ENCODE assay signal across 8 cellular contexts in the genomic region with DNA sequence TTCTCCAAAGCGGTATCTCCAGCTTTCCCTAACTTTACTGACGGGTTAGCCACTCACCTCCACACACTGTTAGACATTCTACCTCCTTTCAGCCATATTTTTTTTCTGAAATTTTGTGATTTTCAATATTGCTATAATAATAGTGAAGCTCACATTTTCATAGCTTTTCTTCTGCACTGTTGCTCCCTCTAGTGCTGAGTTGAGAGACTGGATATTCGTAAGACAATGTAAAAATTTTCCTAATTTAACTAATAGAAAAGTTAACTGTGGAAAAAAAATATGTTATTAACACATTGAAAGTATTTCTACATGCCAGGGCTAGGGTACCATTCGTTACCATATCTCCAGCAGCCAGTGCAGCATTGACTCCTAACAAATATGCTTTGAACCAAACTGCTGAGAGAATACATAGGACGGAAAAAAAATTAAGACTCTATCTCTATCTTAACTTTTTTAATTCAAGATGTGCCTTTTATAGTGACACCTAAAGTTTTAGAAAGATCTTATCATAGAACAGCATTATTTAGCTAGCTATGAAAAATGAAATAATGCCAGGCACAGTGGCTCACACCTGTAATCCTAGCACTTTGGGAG. TPM values are rescaled to one million over a fixed set of nuclear protein-coding genes. Genes with fewer than 3 reads are reported as not detected.
DNase-seq lines count a peak whose midpoint lies in the region; ATAC-seq, FAIRE-seq and TF ChIP-seq lines count a peak whose summit lies in the region.

No MANE protein-coding gene starts in this region.

- H3K79me2 ChIP-seq in DOHH2 (ENCODE audit: control insufficient read depth, low read length) (no peaks in the 10 kb centered on the region), MM.1S (ENCODE audit: low read length) (no peaks in the 10 kb centered on the region), H1 (ENCODE audit: control insufficient read depth in 1 of 2, insufficient read depth in 2 of 2, low read length in 2 of 2) (no peaks in the 10 kb centered on the region)

- H2BK12ac ChIP-seq in H1 (ENCODE audit: low read depth, low read length) = no peak overlapping the region

- no peak overlapping the region for H3K4ac ChIP-seq in H1 (replicated peaks; ENCODE audit: insufficient read length, low read depth, low read length)

- H3K23me2 ChIP-seq in H1 (ENCODE audit: low read depth, low read length) = no peaks in the 10 kb centered on the region

- WGBS in H1 (ENCODE audit: extremely low coverage in 1 of 2, insufficient coverage in 1 of 2, insufficient read length in 1 of 2, insufficient replicate concordance in 2 of 2, low coverage in 1 of 2, low lambda C conversion rate in 2 of 2, missing lambda C conversion rate in 1 of 2), 2 experiments = 57% methylated on average over 5 of the region's 5 CpGs; no CpG with 5 or more reads in 1 of the 2 experiments
- WGBS in pancreas, 2 donors = 44 to 52% methylated on average over 5 of the region's 5 CpGs

- no peak for DNase-seq in MM.1S
- no peak for DNase-seq in H1 (ENCODE audit: low read depth in 1 of 2, low spot score in 2 of 2)
- DNase-seq in pancreas = no peak
- DNase-seq in SHP77 (lab: John Stamatoyannopoulos, UW) = no peak
- DNase-seq in OCI-M2 (lab: John Stamatoyannopoulos, UW; ENCODE audit: unreplicated experiment) = no peak

- H3K4me1 ChIP-seq in DOHH2 (ENCODE audit: control insufficient read depth, low read length) (peaks cover 6% of the 10 kb centered on the region; the same call in 1 of the 2 replicates), MM.1S (ENCODE audit: low read length) (no peaks in the 10 kb centered on the region), H1 (replicated peaks in 1 of 4; ENCODE audit: control insufficient read depth in 3 of 4, insufficient read depth in 4 of 4, low read length in 3 of 4) (peaks cover 0 to 4% (median 2%) of the 10 kb centered on the region in 4 experiments; a peak in 1 of 7 replicates), pancreas (peaks cover 0 to 6% (median 6%) of the 10 kb centered on the region in 3 donors)

- no peak overlapping the region for H3K14ac ChIP-seq in H1 (ENCODE audit: insufficient read length)

- H3K18ac ChIP-seq in H1 (ENCODE audit: extremely low read depth, low read length) = no peak overlapping the region

- POLR2A ChIA-PET in H1 (lab: Charles Lee; ENCODE audit: partially characterized antibody) = interaction anchor here (0.7 kb wide), 1 partner anchor 292 kb away, joined by 6 read pairs; no protein-coding TSS in a partner anchor

- peak; percentile 56 for TF ChIP-seq CTCF in DOHH2 (IDR thresholded peaks at IDR 0.05; ENCODE audit: low read depth, low read length, poor library complexity, severe bottlenecking)
- peak; percentile 45 for TF ChIP-seq CTCF in MM.1S (IDR thresholded peaks at IDR 0.05; ENCODE audit: low read length)
- peak in 2 of 3 experiments; percentile 34 to 38; a peak in 2 of 4 replicates for TF ChIP-seq CTCF in H1 (IDR thresholded peaks at IDR 0.05; ENCODE audit: control extremely low read depth in 1 of 3, insufficient read depth in 1 of 3, low read depth in 1 of 3, low read length in 3 of 3)
- peak in 3 of 4 donors; percentile 10 to 40 (median 38) for TF ChIP-seq CTCF in pancreas (IDR thresholded peaks at IDR 0.05)

- no peak for TF ChIP-seq EP300 in H1 (IDR thresholded peaks at IDR 0.05; ENCODE audit: borderline replicate concordance in 1 of 2, low read depth in 2 of 2, low read length in 2 of 2)

- H4K5ac ChIP-seq in H1 (ENCODE audit: insufficient read length, low read depth, low read length) = no peak overlapping the region

- H2AFZ ChIP-seq in MM.1S (ENCODE audit: low read length) = no peak overlapping the region
- H2AFZ ChIP-seq in H1 (ENCODE audit: low read length) = no peak overlapping the region

- H3K4me3 ChIP-seq in DOHH2 (ENCODE audit: low read length) (no peak overlapping the region), MM.1S (ENCODE audit: low read length) (no peak overlapping the region), H1 (ENCODE audit: extremely low read depth in 1 of 4, insufficient read depth in 2 of 4, low read depth in 3 of 4, low read length in 4 of 4) (no peak overlapping the region), pancreas (no peak overlapping the region)

- peak in 3 of 4 donors; percentile 74 to 77 (median 76) for ATAC-seq in pancreas
- no peak for ATAC-seq in GM21447 (IDR thresholded peaks at IDR 0.05; ENCODE audit: unreplicated experiment)
- no peak for ATAC-seq in HG03025 (IDR thresholded peaks at IDR 0.05; ENCODE audit: low FRiP score, unreplicated experiment)

- no peak overlapping the region for H3K23ac ChIP-seq in H1 (ENCODE audit: insufficient read length)

- H3K27me3 ChIP-seq in DOHH2 (ENCODE audit: control insufficient read depth, low read length) = no peaks in the 10 kb centered on the region
- H3K27me3 ChIP-seq in MM.1S (replicated peaks; ENCODE audit: insufficient read depth, low read length) = no peaks in the 10 kb centered on the region
- H3K27me3 ChIP-seq in H1 (replicated peaks in 1 of 4; ENCODE audit: control insufficient read depth in 3 of 4, extremely low read depth in 1 of 4, insufficient read depth in 3 of 4, low read length in 3 of 4) = no peaks in the 10 kb centered on the region
- no peaks in the 10 kb centered on the region for H3K27me3 ChIP-seq in pancreas

- H4K8ac ChIP-seq in H1 (ENCODE audit: extremely low read depth, insufficient read depth, low read length) = no peak overlapping the region

- H2BK20ac ChIP-seq in H1 (ENCODE audit: low read length) = no peak overlapping the region

- no peak overlapping the region for H3K4me2 ChIP-seq in DOHH2 (ENCODE audit: low read length)
- no peak overlapping the region for H3K4me2 ChIP-seq in MM.1S (ENCODE audit: low read depth, low read length)
- H3K4me2 ChIP-seq in H1 (ENCODE audit: insufficient read depth in 1 of 2, low read depth in 2 of 2, low read length in 2 of 2) = no peak overlapping the region

- H2AK5ac ChIP-seq in H1 (ENCODE audit: low read depth, low read length) = no peak overlapping the region

- H3K9ac ChIP-seq in MM.1S (ENCODE audit: low read length) = no peak overlapping the region
- no peak overlapping the region for H3K9ac ChIP-seq in H1 (replicated peaks in 1 of 4; ENCODE audit: extremely low read depth in 1 of 4, low read depth in 3 of 4, low read length in 3 of 4)

- H3F3A ChIP-seq in DOHH2 (ENCODE audit: control insufficient read depth, insufficient read depth) (no peaks in the 10 kb centered on the region), MM.1S (ENCODE audit: insufficient read depth, low read length) (no peaks in the 10 kb centered on the region)

- CTCF ChIA-PET in H1 (lab: Charles Lee; ENCODE audit: partially characterized antibody) = interaction anchor here (0.7 to 6.8 kb wide), 41 partner anchors 8 to 1387 kb away, joined by 3 to 73 read pairs (median 4); a partner anchor contains a TSS

- no peak overlapping the region for H3K56ac ChIP-seq in H1 (replicated peaks; ENCODE audit: insufficient read length, low read depth, low read length)

- no peak overlapping the region for H2BK5ac ChIP-seq in H1 (ENCODE audit: low read depth, low read length)

- TF ChIP-seq POLR2A in H1 (IDR thresholded peaks at IDR 0.05; ENCODE audit: control extremely low read depth in 1 of 2, low read depth in 2 of 2, low read length in 2 of 2) = no peak

- H3K36me3 ChIP-seq in DOHH2 (ENCODE audit: control insufficient read depth, low read length) (no peaks in the 10 kb centered on the region), MM.1S (replicated peaks; ENCODE audit: insufficient read depth, low read length) (no peaks in the 10 kb centered on the region), H1 (ENCODE audit: control insufficient read depth in 2 of 4, insufficient read depth in 4 of 4, low read length in 3 of 4) (no peaks in the 10 kb centered on the region), pancreas (no peaks in the 10 kb centered on the region)

- no peaks in the 10 kb centered on the region for H3K9me3 ChIP-seq in DOHH2 (ENCODE audit: control insufficient read depth, insufficient read depth, low read length)
- no peaks in the 10 kb centered on the region for H3K9me3 ChIP-seq in MM.1S (replicated peaks; ENCODE audit: insufficient read depth, low read length)
- no peaks in the 10 kb centered on the region for H3K9me3 ChIP-seq in H1 (ENCODE audit: insufficient read depth in 2 of 2, low read depth in 1 of 2, low read length in 1 of 2)
- H3K9me3 ChIP-seq in pancreas = no peaks in the 10 kb centered on the region

- no peaks in the 10 kb centered on the region for H3K79me1 ChIP-seq in H1 (ENCODE audit: low read depth, low read length)

- intact Hi-C loops in pancreas (cut with DNase I) = loop anchor here in 1 of 3 donors (10.0 kb wide), 1 partner anchor 295 kb away; no protein-coding TSS in a partner anchor

- H4K20me1 ChIP-seq in DOHH2 (ENCODE audit: control insufficient read depth, insufficient read depth, low read depth, low read length) = no peaks in the 10 kb centered on the region
- no peaks in the 10 kb centered on the region for H4K20me1 ChIP-seq in MM.1S (ENCODE audit: insufficient read depth, low read length)
- no peaks in the 10 kb centered on the region for H4K20me1 ChIP-seq in H1 (replicated peaks in 1 of 2; ENCODE audit: control insufficient read depth in 1 of 2, insufficient read depth in 2 of 2, low read length in 2 of 2)

- no peak overlapping the region for H2BK15ac ChIP-seq in H1 (ENCODE audit: low read length)

- FAIRE-seq in H1 (lab: Jason Lieb, UNC) (no peak), pancreas (lab: Jason Lieb, UNC) (peak; percentile 54)

- H2BK120ac ChIP-seq in H1 (replicated peaks; ENCODE audit: low read depth, low read length) = no peak overlapping the region

- H3K9me2 ChIP-seq in DOHH2 (replicated peaks; ENCODE audit: control insufficient read depth, low read length) (no peaks in the 10 kb centered on the region), MM.1S (replicated peaks; ENCODE audit: insufficient read depth, low read length) (no peaks in the 10 kb centered on the region)

- H3K27ac ChIP-seq in DOHH2 (ENCODE audit: low read depth, low read length) (no peak overlapping the region), MM.1S (ENCODE audit: low read length) (no peak overlapping the region), H1 (ENCODE audit: low read depth, low read length) (no peak overlapping the region), pancreas (no peak overlapping the region)

- H4K91ac ChIP-seq in H1 (replicated peaks; ENCODE audit: insufficient read length, low read length) = no peak overlapping the region

- TF ChIP-seq RAD21 in H1 (IDR thresholded peaks at IDR 0.05 in 1 of 2, conservative IDR thresholded peaks at IDR 0.05 in 1 of 2; ENCODE audit: low read depth in 2 of 2, low read length in 2 of 2) = peak; percentile 50 to 69

RNA-seq across cellular contexts. Expression of a gene that starts 48.7 kb away (rescaled TPM):
- total RNA-seq in H1 (2021; fragmentation: NEBNext Ultra II Directional; extraction: Animal tissue kit (Norgen Biotek cat#: 25700)) = not detected in 2 replicates
- polyA plus RNA-seq in H1 (2011; rRNA removed) (under 0.01 and 0.02 TPM in 2 replicates), pancreas (1 to 10 TPM; 1.4 to 5.4 TPM)
- polyA plus RNA-seq in H1 (2011; cell fraction: cytosol; rRNA removed) = not detected
- polyA plus RNA-seq in H1 (2011; cell fraction: nucleus; rRNA removed) = not detected
- 0.03 to 0.04 TPM (median 0.03 TPM) in 3 of 4 replicates, not detected in the other for polyA plus RNA-seq in H1 (2012, experiment 1 of 2)
- polyA plus RNA-seq in H1 (2012, experiment 2 of 2) = not detected
- polyA plus RNA-seq in H1 (2013, experiment 1 of 2) = 0.04 TPM
- 0.02 TPM for polyA plus RNA-seq in H1 (2013, experiment 2 of 2)
- 0.02 TPM in 1 of 2 replicates, not detected in the other for polyA minus RNA-seq in H1 (2011; rRNA and poly(A)+ RNA removed)
- not detected for polyA minus RNA-seq in H1 (2011; cell fraction: cytosol; rRNA and poly(A)+ RNA removed)
- 0.10 TPM for polyA minus RNA-seq in H1 (2011; cell fraction: nucleus; rRNA and poly(A)+ RNA removed)
- 10 to 100 TPM in 2 of 6 donors, 1 to 10 TPM in 4; 3.3 to 19.3 (median 7.5) TPM for total RNA-seq in pancreas

RNA-seq across cellular contexts. Expression of a gene that starts 56.1 kb away (rescaled TPM):
- 53.2 and 59.8 TPM in 2 replicates for total RNA-seq in H1 (2021; fragmentation: NEBNext Ultra II Directional; extraction: Animal tissue kit (Norgen Biotek cat#: 25700))
- polyA plus RNA-seq in H1 (2011; rRNA removed) (8.2 and 13.2 TPM in 2 replicates), pancreas (10 to 100 TPM; 12.8 to 23.6 TPM)
- polyA plus RNA-seq in H1 (2011; cell fraction: cytosol; rRNA removed) = 26.5 TPM
- polyA plus RNA-seq in H1 (2011; cell fraction: nucleus; rRNA removed) = 5.0 TPM
- 32.6 to 48.3 TPM (median 34.7 TPM) in 4 replicates for polyA plus RNA-seq in H1 (2012, experiment 1 of 2)
- polyA plus RNA-seq in H1 (2012, experiment 2 of 2) = 11.1 TPM
- 47.6 TPM for polyA plus RNA-seq in H1 (2013, experiment 1 of 2)
- polyA plus RNA-seq in H1 (2013, experiment 2 of 2) = 51.7 TPM
- polyA minus RNA-seq in H1 (2011; rRNA and poly(A)+ RNA removed) = 6.0 and 10.9 TPM in 2 replicates
- polyA minus RNA-seq in H1 (2011; cell fraction: cytosol; rRNA and poly(A)+ RNA removed) = 12.8 TPM
- 10.0 TPM for polyA minus RNA-seq in H1 (2011; cell fraction: nucleus; rRNA and poly(A)+ RNA removed)
- total RNA-seq in pancreas = 10 to 100 TPM; 10.9 to 18.9 (median 16.0) TPM

Comparison
In these comparisons a context has a peak if more than half of its experiments do, and no peak if none do; other contexts are left out.
1. ATAC-seq: peak in pancreas (3 of 4); none in GM21447 (single experiment) and HG03025 (single experiment).
2. Peak in every context shown above with its lines, with median percentiles within 50 percentile points of each other: CTCF ChIP-seq.